21 cellular contexts compared by ENCODE assay signal in genomic region chr2:122683018-122683417, GRCh38.
"Had no signal": no experiment of that assay in that cellular context is flagged by ENCODE, and none has a peak within 500 bp of the region (broad histone marks: within the 10 kb centered on the region; RNA-seq: fewer than 3 reads in every experiment).

No MANE protein-coding gene starts in this region.

- H3K4me1 ChIP-seq: left lung, prostate gland, right atrium auricular region, thyroid gland, upper lobe of right lung had no signal

- H3K4me3 ChIP-seq: left lung, lung, ovary, prostate gland, right atrium auricular region, thyroid gland, upper lobe of right lung had no signal

- H3K36me3 ChIP-seq: left lung, ovary, prostate gland, right atrium auricular region, thyroid gland, upper lobe of right lung, WERI-Rb-1 had no signal

- ATAC-seq: activated CD8-positive, alpha-beta T cell treated with anti-CD3 and anti-CD28 coated beads, Interleukin-2, amount 10 ng/mL, durations not matched to agents 7 days and 5 days; activated naive CD8-positive, alpha-beta T cell treated with anti-CD3 and anti-CD28 coated beads, Interleukin-2, amount 50 U/mL, for 24 hours; left lung; natural killer cell; stimulated activated naive CD8-positive, alpha-beta T cell treated with anti-CD3 and anti-CD28 coated beads, Interleukin-15, Interleukin-2, amounts not matched to agents 100 U/mL and 50 U/mL, for 24 hours; upper lobe of right lung had no signal

- H3K9me3 ChIP-seq: left lung, ovary, prostate gland, right atrium auricular region, thyroid gland, upper lobe of right lung had no signal

- H3K27me3 ChIP-seq: left lung, ovary, right atrium auricular region, thyroid gland, upper lobe of right lung had no signal

- DNase-seq: activated CD4-positive, alpha-beta T cell treated with anti-CD3 and anti-CD28 coated beads, Interleukin-2, amount 10 ng/mL, durations not matched to agents 7 days and 5 days; activated CD4-positive, CD25-positive, alpha-beta regulatory T cell treated with anti-CD3 and anti-CD28 coated beads, Interleukin-2, amount 50 U/mL, for 72 hours; activated CD8-positive, alpha-beta T cell treated with anti-CD3 and anti-CD28 coated beads, Interleukin-2, amount 10 ng/mL, durations not matched to agents 7 days and 5 days; activated gamma-delta T cell; activated naive CD4-positive, alpha-beta T cell treated with anti-CD3 and anti-CD28 coated beads, Interleukin-2, amount 50 U/mL, for 16 hours; activated naive CD8-positive, alpha-beta T cell treated with anti-CD3 and anti-CD28 coated beads, Interleukin-2, amount 50 U/mL, for 24 hours; erythroblast; foreskin fibroblast; kidney; left lung; midbrain; natural killer cell; ovary; stimulated activated CD4-positive, alpha-beta T cell treated with anti-CD3 and anti-CD28 coated beads, Interleukin-4, amount 100 ng/mL, for 24 hours; stimulated activated naive CD8-positive, alpha-beta T cell treated with anti-CD3 and anti-CD28 coated beads, Interleukin-15, Interleukin-2, amounts not matched to agents 100 U/mL and 50 U/mL, for 24 hours; thyroid gland; upper lobe of right lung; WERI-Rb-1 had no signal

- H3K27ac ChIP-seq: left lung, ovary, prostate gland, right atrium auricular region, thyroid gland, upper lobe of right lung, WERI-Rb-1 had no signal
